ENCODE assay signal across 7 cellular contexts in the genomic region with DNA sequence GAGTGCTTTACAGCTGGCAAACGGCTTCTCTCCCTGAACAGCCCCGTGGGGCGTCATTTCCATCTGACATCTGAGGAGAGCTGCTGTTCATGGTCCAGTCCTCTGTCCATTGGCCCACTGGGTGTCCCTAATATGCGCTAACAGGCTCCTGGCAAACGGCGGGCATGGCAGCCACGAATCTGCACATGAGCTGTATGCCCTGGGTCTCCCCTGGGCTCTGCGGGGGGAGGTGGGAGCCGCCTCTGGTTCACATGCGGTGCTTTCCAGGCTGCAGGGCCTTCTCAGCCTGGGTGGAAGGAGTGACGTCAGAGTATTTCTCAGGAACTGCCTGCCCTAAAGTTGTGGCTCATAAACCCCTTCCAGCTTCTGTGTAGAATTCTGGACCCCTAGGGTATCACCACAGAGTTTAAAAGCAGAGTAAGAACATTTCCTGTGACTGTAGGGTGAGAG.
DNase-seq lines count a peak whose midpoint lies in the region; ATAC-seq and TF ChIP-seq lines count a peak whose summit lies in the region.

No MANE protein-coding gene starts in this region.

- ATAC-seq in GM21737 (IDR thresholded peaks at IDR 0.05; ENCODE audit: unreplicated experiment) = peak; percentile 33
- peak; percentile 72 to 77 for ATAC-seq in activated T-cell treated with anti-CD3 and anti-CD28 coated beads, Interleukin-2, amount 50 U/mL, for 72 hours (replicated peaks in 1 of 2)
- ATAC-seq in HG03342 (IDR thresholded peaks at IDR 0.05; ENCODE audit: unreplicated experiment) = no peak

- no peaks in the 10 kb centered on the region for H3K9me3 Mint-ChIP-seq in activated T-cell treated with anti-CD3 and anti-CD28 coated beads, Interleukin-2, amount 50 U/mL, for 72 hours

- TF ChIP-seq CTCF in cardiac muscle cell (IDR thresholded peaks at IDR 0.05; ENCODE audit: low read depth, low read length) = no peak
- TF ChIP-seq CTCF in spleen (IDR thresholded peaks at IDR 0.05 in 8 of 11, conservative IDR thresholded peaks at IDR 0.05 in 3 of 11) = no peak

- H3K27ac ChIP-seq in cardiac muscle cell = peak overlapping the region; percentile 92
- H3K27ac ChIP-seq in spleen = peak overlapping the region; percentile 3 to 100 (median 88)

- H3K36me3 ChIP-seq in cardiac muscle cell (no peaks in the 10 kb centered on the region), spleen (peaks cover 0 to 4% (median 0%) of the 10 kb centered on the region in 6 donors)

- H3K4me3 Mint-ChIP-seq in activated T-cell treated with anti-CD3 and anti-CD28 coated beads, Interleukin-2, amount 50 U/mL, for 72 hours = peak overlapping the region; percentile 92 to 97

- peak overlapping the region; percentile 98 for H3K27ac Mint-ChIP-seq in activated T-cell treated with anti-CD3 and anti-CD28 coated beads, Interleukin-2, amount 50 U/mL, for 72 hours

- H3K9me3 ChIP-seq in cardiac muscle cell (ENCODE audit: low read depth) (no peaks in the 10 kb centered on the region), spleen (no peaks in the 10 kb centered on the region)

- peaks cover 75% of the 10 kb centered on the region for H3K4me1 ChIP-seq in cardiac muscle cell (ENCODE audit: low read depth)
- peaks cover 95 to 100% (median 99%) of the 10 kb centered on the region in 6 donors for H3K4me1 ChIP-seq in spleen

- peaks cover 100% of the 10 kb centered on the region for H3K4me1 Mint-ChIP-seq in activated T-cell treated with anti-CD3 and anti-CD28 coated beads, Interleukin-2, amount 50 U/mL, for 72 hours (ENCODE audit: low read depth)

- H3K27me3 Mint-ChIP-seq in activated T-cell treated with anti-CD3 and anti-CD28 coated beads, Interleukin-2, amount 50 U/mL, for 72 hours (ENCODE audit: low read depth) = no peaks in the 10 kb centered on the region

- no peak for TF ChIP-seq POLR2A in spleen (IDR thresholded peaks at IDR 0.05)

- H3K27me3 ChIP-seq in cardiac muscle cell = no peaks in the 10 kb centered on the region
- no peaks in the 10 kb centered on the region for H3K27me3 ChIP-seq in spleen (replicated peaks in 1 of 7)

- DNase-seq in NCI-H345 treated with DMSO at 0.1 percent for 48 hours (lab: John Stamatoyannopoulos, UW; ENCODE audit: unreplicated experiment) (peak; percentile 18), cardiac muscle cell (ENCODE audit: low read depth in 1 of 2, low spot score in 1 of 2) (peak; percentile 30 to 82), spleen (peak; percentile 85), epidermal melanocyte (ENCODE audit: insufficient read length, low spot score) (no peak)
- DNase-seq in activated T-cell treated with anti-CD3 and anti-CD28 coated beads, Interleukin-2, amount 50 U/mL, for 72 hours = peak; percentile 84 to 87

- intact Hi-C loops in spleen (cut with DNase I; ENCODE audit: low total_unique reads) = no loop called here

- peaks cover 8% of the 10 kb centered on the region in 2 donors for H3K36me3 Mint-ChIP-seq in activated T-cell treated with anti-CD3 and anti-CD28 coated beads, Interleukin-2, amount 50 U/mL, for 72 hours (ENCODE audit: insufficient read depth in 2 of 2)

- WGBS in spleen, 5 donors = 15 to 30% (median 20%) methylated on average over 9 to 11 of the region's 11 CpGs

- H3K4me3 ChIP-seq in cardiac muscle cell = no peak overlapping the region
- H3K4me3 ChIP-seq in spleen = peak overlapping the region in 2 of 8 donors; percentile 4 to 46
